In genomic region chr9:20725675-20726074, GRCh38 we compare ENCODE assay signal across 14 cellular contexts. TPM values are rescaled to one million over a fixed set of nuclear protein-coding genes. Genes with fewer than 3 reads are reported as not detected.
DNase-seq lines count a peak whose midpoint lies in the region; ATAC-seq lines count a peak whose summit lies in the region.
"Had no signal": no experiment of that assay in that cellular context is flagged by ENCODE, and none has a peak within 500 bp of the region (broad histone marks: within the 10 kb centered on the region; RNA-seq: fewer than 3 reads in every experiment).

No MANE protein-coding gene starts in this region.

- H3K9me3 Mint-ChIP-seq in activated T-cell treated with anti-CD3 and anti-CD28 coated beads, Interleukin-2, amount 50 U/mL, for 4 hours = no peaks in the 10 kb centered on the region
- H3K9me3 Mint-ChIP-seq in activated T-cell treated with anti-CD3 and anti-CD28 coated beads, Interleukin-2, amount 50 U/mL, for 24 hours = no peaks in the 10 kb centered on the region
- peaks cover 6% of the 10 kb centered on the region for H3K9me3 Mint-ChIP-seq in central memory CD8-positive, alpha-beta T cell
- peaks cover 0 to 7% (median 0%) of the 10 kb centered on the region in 11 donors for H3K9me3 Mint-ChIP-seq in naive thymus-derived CD4-positive, alpha-beta T cell

- no peaks in the 10 kb centered on the region for H3K27me3 ChIP-seq in naive thymus-derived CD4-positive, alpha-beta T cell (ENCODE audit: control insufficient read depth in 2 of 2, insufficient read depth in 2 of 2, low read length in 2 of 2)
- H3K27me3 ChIP-seq in mesendoderm (ENCODE audit: insufficient read depth, low read length, poor library complexity) = no peaks in the 10 kb centered on the region

- H3K56ac ChIP-seq in mesendoderm (ENCODE audit: low read length) = no peak overlapping the region

- H3K27me3 Mint-ChIP-seq in activated T-cell treated with anti-CD3 and anti-CD28 coated beads, Interleukin-2, amount 50 U/mL, for 4 hours (ENCODE audit: low read depth) = no peaks in the 10 kb centered on the region
- no peaks in the 10 kb centered on the region for H3K27me3 Mint-ChIP-seq in activated T-cell treated with anti-CD3 and anti-CD28 coated beads, Interleukin-2, amount 50 U/mL, for 24 hours
- no peaks in the 10 kb centered on the region for H3K27me3 Mint-ChIP-seq in central memory CD8-positive, alpha-beta T cell
- H3K27me3 Mint-ChIP-seq in naive thymus-derived CD4-positive, alpha-beta T cell = no peaks in the 10 kb centered on the region

- no peak overlapping the region for H4K8ac ChIP-seq in mesendoderm (ENCODE audit: low read depth, low read length)

- H3K9me3 ChIP-seq in naive thymus-derived CD4-positive, alpha-beta T cell (ENCODE audit: control insufficient read depth in 2 of 3, low read length in 3 of 3) = no peaks in the 10 kb centered on the region

- no peak for DNase-seq in activated T-cell treated with anti-CD3 and anti-CD28 coated beads, Interleukin-2, amount 50 U/mL, for 4 hours
- no peak for DNase-seq in activated T-cell treated with anti-CD3 and anti-CD28 coated beads, Interleukin-2, amount 50 U/mL, for 24 hours
- DNase-seq in LoVo (ENCODE audit: low spot score) (peak; percentile 16), NCI-H2196 (lab: John Stamatoyannopoulos, UW; ENCODE audit: unreplicated experiment) (no peak), mesendoderm (no peak), NCI-H2227 treated with DMSO at 0.1 percent for 48 hours (lab: John Stamatoyannopoulos, UW) (no peak)
- no peak for DNase-seq in central memory CD8-positive, alpha-beta T cell (ENCODE audit: low spot score in 2 of 2)
- no peak for DNase-seq in naive thymus-derived CD4-positive, alpha-beta T cell
- DNase-seq: central memory CD4-positive, alpha-beta T cell; effector CD4-positive, alpha-beta T cell; hippocampal formation; midbrain; NCI-H1694; stimulated activated CD4-positive, alpha-beta T cell treated with anti-CD3 and anti-CD28 coated beads, Interleukin-4, amount 100 ng/mL, for 1 hour had no signal

- H3K4me3 Mint-ChIP-seq in activated T-cell treated with anti-CD3 and anti-CD28 coated beads, Interleukin-2, amount 50 U/mL, for 4 hours = peak overlapping the region; percentile 11
- no peak overlapping the region for H3K4me3 Mint-ChIP-seq in activated T-cell treated with anti-CD3 and anti-CD28 coated beads, Interleukin-2, amount 50 U/mL, for 24 hours
- H3K4me3 Mint-ChIP-seq in central memory CD8-positive, alpha-beta T cell = no peak overlapping the region
- peak overlapping the region in 9 of 10 donors; percentile 1 to 78 (median 47) for H3K4me3 Mint-ChIP-seq in naive thymus-derived CD4-positive, alpha-beta T cell

- H2BK15ac ChIP-seq in mesendoderm (replicated peaks; ENCODE audit: low read depth) = no peak overlapping the region

- no peak overlapping the region for H3K4me3 ChIP-seq in naive thymus-derived CD4-positive, alpha-beta T cell (ENCODE audit: low read length)
- no peak overlapping the region for H3K4me3 ChIP-seq in mesendoderm (ENCODE audit: low read length)

- H3K36me3 Mint-ChIP-seq in activated T-cell treated with anti-CD3 and anti-CD28 coated beads, Interleukin-2, amount 50 U/mL, for 4 hours (ENCODE audit: insufficient read depth) = peaks cover 26% of the 10 kb centered on the region
- H3K36me3 Mint-ChIP-seq in activated T-cell treated with anti-CD3 and anti-CD28 coated beads, Interleukin-2, amount 50 U/mL, for 24 hours (ENCODE audit: low read depth) = peaks cover 46% of the 10 kb centered on the region
- H3K36me3 Mint-ChIP-seq in central memory CD8-positive, alpha-beta T cell (ENCODE audit: insufficient read depth) = peaks cover 3% of the 10 kb centered on the region
- H3K36me3 Mint-ChIP-seq in naive thymus-derived CD4-positive, alpha-beta T cell = peaks cover 14 to 59% (median 31%) of the 10 kb centered on the region in 5 donors

- no peak overlapping the region for H3K27ac Mint-ChIP-seq in activated T-cell treated with anti-CD3 and anti-CD28 coated beads, Interleukin-2, amount 50 U/mL, for 24 hours
- peak overlapping the region; percentile 63 for H3K27ac Mint-ChIP-seq in central memory CD8-positive, alpha-beta T cell (ENCODE audit: low read depth)
- H3K27ac Mint-ChIP-seq in naive thymus-derived CD4-positive, alpha-beta T cell = peak overlapping the region in 4 of 9 donors; percentile 28 to 66 (median 42)

- no peak overlapping the region for H3K27ac ChIP-seq in naive thymus-derived CD4-positive, alpha-beta T cell (ENCODE audit: low read depth, low read length)
- H3K27ac ChIP-seq in mesendoderm (ENCODE audit: low read depth, low read length) = no peak overlapping the region

- CTCF ChIA-PET in naive thymus-derived CD4-positive, alpha-beta T cell (lab: Charles Lee) = no interaction called here

- H3K4ac ChIP-seq in mesendoderm (ENCODE audit: low read depth, low read length) = no peak overlapping the region

- no CpG with 5 or more reads among the region's 3 CpGs for whole genome bisulfite sequencing in mesendoderm (ENCODE audit: extremely low coverage, insufficient coverage, low lambda C conversion rate)

- no peak overlapping the region for H3K23ac ChIP-seq in mesendoderm (ENCODE audit: low read length)

- H4K5ac ChIP-seq in mesendoderm (ENCODE audit: low read length) = no peak overlapping the region

- H3K36me3 ChIP-seq in naive thymus-derived CD4-positive, alpha-beta T cell (ENCODE audit: control insufficient read depth in 2 of 3, insufficient read depth in 3 of 3, low read length in 3 of 3) = peaks cover 0 to 3% (median 0%) of the 10 kb centered on the region in 3 experiments
- no peaks in the 10 kb centered on the region for H3K36me3 ChIP-seq in mesendoderm (ENCODE audit: control insufficient read depth, insufficient read depth, low read length)

- no peak overlapping the region for H2BK120ac ChIP-seq in mesendoderm (ENCODE audit: low read depth, low read length)

- no peaks in the 10 kb centered on the region for H3K79me1 ChIP-seq in mesendoderm (ENCODE audit: low read length)

- no peaks in the 10 kb centered on the region for H3K79me2 ChIP-seq in mesendoderm (ENCODE audit: control insufficient read depth, insufficient read depth, low read length)

- H3K4me1 ChIP-seq in naive thymus-derived CD4-positive, alpha-beta T cell (ENCODE audit: control insufficient read depth in 2 of 2, insufficient read depth in 2 of 2, low read length in 2 of 2) = no peaks in the 10 kb centered on the region
- H3K4me1 ChIP-seq in mesendoderm (ENCODE audit: control insufficient read depth, low read depth, low read length) = no peaks in the 10 kb centered on the region

- intact Hi-C loops in naive thymus-derived CD4-positive, alpha-beta T cell (cut with micrococcal nuclease) = loop anchor here in 1 of 2 donors (5.0 kb wide), 1 partner anchor 303 kb away; no protein-coding TSS in a partner anchor

- POLR2A ChIA-PET in naive thymus-derived CD4-positive, alpha-beta T cell (lab: Charles Lee) = no interaction called here

- no peak overlapping the region for H3K9ac ChIP-seq in mesendoderm (ENCODE audit: low read length)

- no peak overlapping the region for H3K18ac ChIP-seq in mesendoderm (ENCODE audit: low read length)

- peaks cover 16% of the 10 kb centered on the region for H3K4me1 Mint-ChIP-seq in activated T-cell treated with anti-CD3 and anti-CD28 coated beads, Interleukin-2, amount 50 U/mL, for 4 hours (ENCODE audit: low read depth)
- peaks cover 25% of the 10 kb centered on the region for H3K4me1 Mint-ChIP-seq in activated T-cell treated with anti-CD3 and anti-CD28 coated beads, Interleukin-2, amount 50 U/mL, for 24 hours (ENCODE audit: low read depth)
- peaks cover 16% of the 10 kb centered on the region for H3K4me1 Mint-ChIP-seq in central memory CD8-positive, alpha-beta T cell
- peaks cover 19 to 39% (median 30%) of the 10 kb centered on the region in 7 donors for H3K4me1 Mint-ChIP-seq in naive thymus-derived CD4-positive, alpha-beta T cell

- H3K4me2 ChIP-seq in mesendoderm (ENCODE audit: low read length) = no peak overlapping the region

- H2AK5ac ChIP-seq in mesendoderm (ENCODE audit: low read length) = no peak overlapping the region

- ATAC-seq in activated T-cell treated with anti-CD3 and anti-CD28 coated beads, Interleukin-2, amount 50 U/mL, for 4 hours = no peak
- no peak for ATAC-seq in central memory CD8-positive, alpha-beta T cell (replicated peaks; ENCODE audit: extremely low read depth, poor library complexity, severe bottlenecking)
- no peak for ATAC-seq in naive thymus-derived CD4-positive, alpha-beta T cell

- no peak overlapping the region for H2BK5ac ChIP-seq in mesendoderm (ENCODE audit: low read length)

RNA-seq across cellular contexts. Expression of gene FOCAD, which starts 41.6 kb away (rescaled TPM):
- 10 to 100 TPM; 15.5 to 19.9 (median 18.6) TPM for total RNA-seq in activated T-cell treated with anti-CD3 and anti-CD28 coated beads, Interleukin-2, amount 50 U/mL, for 4 hours
- total RNA-seq in naive thymus-derived CD4-positive, alpha-beta T cell = 10 to 100 TPM; 12.8 to 33.7 (median 22.3) TPM
- 10 to 100 TPM; 13.1 to 18.3 TPM for polyA plus RNA-seq in naive thymus-derived CD4-positive, alpha-beta T cell
- 12.7 TPM for polyA plus RNA-seq in mesendoderm (2013, experiment 1 of 2)
- 13.1 TPM for polyA plus RNA-seq in mesendoderm (2013, experiment 2 of 2)

Comparison
In these comparisons a context has a peak if more than half of its experiments do, and no peak if none do; other contexts are left out.
1. H3K4me3 Mint-ChIP-seq: peak in activated T-cell treated with anti-CD3 and anti-CD28 coated beads, Interleukin-2, amount 50 U/mL, for 4 hours (single experiment) and naive thymus-derived CD4-positive, alpha-beta T cell (9 of 10); none in activated T-cell treated with anti-CD3 and anti-CD28 coated beads, Interleukin-2, amount 50 U/mL, for 24 hours (single experiment) and central memory CD8-positive, alpha-beta T cell (single experiment).